ENCODE assay signal across 16 cellular contexts in genomic region chr17:46163929-46164594, GRCh38. TPM values are rescaled to one million over a fixed set of nuclear protein-coding genes. Genes with fewer than 3 reads are reported as not detected.
DNase-seq lines count a peak whose midpoint lies in the region; ATAC-seq and TF ChIP-seq lines count a peak whose summit lies in the region.
"Had no signal": no experiment of that assay in that cellular context is flagged by ENCODE, and none has a peak within 500 bp of the region (broad histone marks: within the 10 kb centered on the region; RNA-seq: fewer than 3 reads in every experiment).

No MANE protein-coding gene starts in this region.

- H3K9me3 ChIP-seq in CD4-positive, alpha-beta memory T cell (ENCODE audit: control insufficient read depth in 1 of 2, low read length in 2 of 2), result no peaks in the 10 kb centered on the region
- no peaks in the 10 kb centered on the region for H3K9me3 ChIP-seq in Loucy (ENCODE audit: insufficient read depth, low read depth, low read length)
- H3K9me3 ChIP-seq: stomach had no signal

- peaks cover 99% of the 10 kb centered on the region for H3K79me2 ChIP-seq in Loucy (ENCODE audit: insufficient read depth, low read length)

- peaks cover 93% of the 10 kb centered on the region for H3K4me1 ChIP-seq in CD4-positive, alpha-beta memory T cell (ENCODE audit: insufficient read depth, low read length)
- H3K4me1 ChIP-seq in Loucy (ENCODE audit: insufficient read depth, low read length, poor library complexity, severe bottlenecking), result peaks cover 17% of the 10 kb centered on the region

- H2AFZ ChIP-seq in Loucy (ENCODE audit: low read length), result no peak overlapping the region

- intact Hi-C loops in CD4-positive, alpha-beta memory T cell (cut with micrococcal nuclease), result no loop called here
- intact Hi-C loops in natural killer cell (cut with micrococcal nuclease), result no loop called here

- no peaks in the 10 kb centered on the region for H3K27me3 Mint-ChIP-seq in CD4-positive, alpha-beta memory T cell
- H3K27me3 Mint-ChIP-seq in endothelial cell (ENCODE audit: unreplicated experiment) (peaks cover 2% of the 10 kb centered on the region), natural killer cell (ENCODE audit: low read depth in 2 of 2) (no peaks in the 10 kb centered on the region)

- no peaks in the 10 kb centered on the region for H3K9me2 ChIP-seq in Loucy (replicated peaks; ENCODE audit: low read depth, low read length)

- no peaks in the 10 kb centered on the region for H3K27me3 ChIP-seq in CD4-positive, alpha-beta memory T cell (ENCODE audit: insufficient read depth, low read length)
- H3K27me3 ChIP-seq in Loucy (ENCODE audit: insufficient read depth, low read length, poor library complexity, severe bottlenecking), result no peaks in the 10 kb centered on the region
- H3K27me3 ChIP-seq: brain microvascular endothelial cell, stomach had no signal

- peak overlapping the region; percentile 18 for H3K4me2 ChIP-seq in Loucy (ENCODE audit: low read depth, low read length, poor library complexity, severe bottlenecking)

- H3K27ac ChIP-seq in CD4-positive, alpha-beta memory T cell (ENCODE audit: low read depth, low read length), result no peak overlapping the region
- H3K27ac ChIP-seq: brain microvascular endothelial cell had no signal

- ATAC-seq in natural killer cell (no peak), GM21723 (IDR thresholded peaks at IDR 0.05; ENCODE audit: unreplicated experiment) (no peak)

- H3K36me3 Mint-ChIP-seq in CD4-positive, alpha-beta memory T cell, result peaks cover 7 to 40% of the 10 kb centered on the region in 2 donors
- H3K36me3 Mint-ChIP-seq in endothelial cell (ENCODE audit: low read depth, unreplicated experiment) (peaks cover 13% of the 10 kb centered on the region), natural killer cell (no peaks in the 10 kb centered on the region)

- H3K27ac Mint-ChIP-seq in CD4-positive, alpha-beta memory T cell, result peak overlapping the region; percentile 2 to 84 (median 23)
- H3K27ac Mint-ChIP-seq in endothelial cell (ENCODE audit: unreplicated experiment) (peak overlapping the region; percentile 9), natural killer cell (peak overlapping the region; percentile 51 to 69)
- H3K27ac Mint-ChIP-seq: T-helper 2 cell treated with Interferon-gamma antibody and Interleukin-4, amounts not matched to agents 5 μg/mL and 100 μg/mL, for 36 hours had no signal

- POLR2A ChIA-PET in CD4-positive, alpha-beta memory T cell (lab: Charles Lee; ENCODE audit: partially characterized antibody), result interaction anchor here (1.0 to 1.6 kb wide), 6 partner anchors 10 to 40 kb away, joined by 3 to 9 read pairs (median 4); partner anchors contain the start of gene KANSL1

- peaks cover 60 to 94% (median 76%) of the 10 kb centered on the region in 4 donors for H3K4me1 Mint-ChIP-seq in CD4-positive, alpha-beta memory T cell
- H3K4me1 Mint-ChIP-seq in endothelial cell (ENCODE audit: unreplicated experiment), result peaks cover 40% of the 10 kb centered on the region
- peaks cover 65 to 78% of the 10 kb centered on the region in 2 donors for H3K4me1 Mint-ChIP-seq in natural killer cell

- H4K20me1 ChIP-seq in Loucy (ENCODE audit: insufficient read depth, low read length, poor library complexity, severe bottlenecking), result peaks cover 94% of the 10 kb centered on the region

- H3K4me3 ChIP-seq in CD4-positive, alpha-beta memory T cell (ENCODE audit: low read length in 2 of 2), result no peak overlapping the region
- no peak overlapping the region for H3K4me3 ChIP-seq in Loucy (ENCODE audit: low read length, poor library complexity, severe bottlenecking)
- H3K4me3 ChIP-seq: stomach had no signal

- peaks cover 5% of the 10 kb centered on the region for H3K36me3 ChIP-seq in CD4-positive, alpha-beta memory T cell (ENCODE audit: insufficient read depth, low read length)
- H3K36me3 ChIP-seq in Loucy (ENCODE audit: insufficient read depth, low read length), result peaks cover 20% of the 10 kb centered on the region
- H3K36me3 ChIP-seq: brain microvascular endothelial cell had no signal

- CTCF ChIA-PET in CD4-positive, alpha-beta memory T cell (lab: Charles Lee; ENCODE audit: partially characterized antibody), result interaction anchor here (1.3 to 3.8 kb wide), 4 partner anchors 10 to 49 kb away, joined by 4 to 19 read pairs (median 5); partner anchors contain the start of gene KANSL1

- no peaks in the 10 kb centered on the region for H3K9me3 Mint-ChIP-seq in CD4-positive, alpha-beta memory T cell
- H3K9me3 Mint-ChIP-seq in endothelial cell (ENCODE audit: unreplicated experiment) (no peaks in the 10 kb centered on the region), natural killer cell (no peaks in the 10 kb centered on the region)
- H3K9me3 Mint-ChIP-seq: T-helper 2 cell treated with Interferon-gamma antibody and Interleukin-4, amounts not matched to agents 5 μg/mL and 100 μg/mL, for 36 hours had no signal

- H3K4me3 Mint-ChIP-seq in CD4-positive, alpha-beta memory T cell, result peak overlapping the region in 4 of 8 donors; percentile 6 to 61 (median 31)
- H3K4me3 Mint-ChIP-seq in endothelial cell (ENCODE audit: unreplicated experiment) (peak overlapping the region; percentile 1), natural killer cell (peak overlapping the region; percentile 4)
- H3K4me3 Mint-ChIP-seq: T-helper 2 cell treated with Interferon-gamma antibody and Interleukin-4, amounts not matched to agents 5 μg/mL and 100 μg/mL, for 36 hours had no signal

- no peak for TF ChIP-seq CTCF in Loucy (conservative IDR thresholded peaks at IDR 0.05; ENCODE audit: low read length)
- no peak for TF ChIP-seq CTCF in endothelial cell (IDR thresholded peaks at IDR 0.05; ENCODE audit: unreplicated experiment)
- no peak for TF ChIP-seq CTCF in natural killer cell (IDR thresholded peaks at IDR 0.05)

- H3K9ac ChIP-seq in Loucy (ENCODE audit: low read depth, low read length, poor library complexity, severe bottlenecking), result no peak overlapping the region

- H3F3A ChIP-seq in Loucy (ENCODE audit: low read depth), result no peaks in the 10 kb centered on the region

- no peak for DNase-seq in CD4-positive, alpha-beta memory T cell
- no peak for DNase-seq in endothelial cell (ENCODE audit: low spot score)
- no peak for DNase-seq in natural killer cell
- DNase-seq in AML-193 (lab: John Stamatoyannopoulos, UW), result no peak
- no peak for DNase-seq in ureter (ENCODE audit: low spot score)
- DNase-seq: activated CD4-positive, alpha-beta T cell treated with anti-CD3 and anti-CD28 coated beads for 4 hours; brain microvascular endothelial cell; effector memory CD4-positive, alpha-beta T cell; NCI-H1105 treated with DMSO at 0.1 percent for 48 hours; posterior cingulate gyrus; Right ventricle myocardium superior; small intestine; stomach had no signal

RNA-seq across cellular contexts. Expression of gene KANSL1, which starts 29.2 kb away (rescaled TPM):
- 100 to 1,000 TPM; 190 to 206 TPM for total RNA-seq in CD4-positive, alpha-beta memory T cell
- polyA plus RNA-seq in CD4-positive, alpha-beta memory T cell, result 10 to 100 TPM in 1 of 2 donors, 1 to 10 TPM in 1; 6.7 to 24.3 TPM
- total RNA-seq in endothelial cell (ENCODE audit: unreplicated experiment), result 154 TPM
- 100 to 1,000 TPM; 202 to 240 (median 220) TPM for total RNA-seq in natural killer cell
- 190 TPM for total RNA-seq in ureter

Comparison
In these comparisons a context has a peak if more than half of its experiments do, and no peak if none do; other contexts are left out.
1. H3K27ac Mint-ChIP-seq: peak in every context shown above with its lines; median percentile 60 in natural killer cell; 23 in CD4-positive, alpha-beta memory T cell; 9 in endothelial cell.